7 cellular contexts compared by ENCODE assay signal in genomic region chr17:21053056-21053455, GRCh38.
ATAC-seq and TF ChIP-seq lines count a peak whose summit lies in the region.
"Not testable (repeated sequence)": the region's sequence is repeated elsewhere in the genome, so short reads cannot be mapped to it uniquely, and the experiment has no call there.

No MANE protein-coding gene starts in this region.

- not testable (repeated sequence) for H3K79me2 ChIP-seq in OCI-LY1 (ENCODE audit: insufficient read depth, low read length)

- H3K9me3 ChIP-seq in OCI-LY1 (ENCODE audit: low read length), result not testable (repeated sequence)

- peak overlapping the region; percentile 67 for H3K27ac ChIP-seq in OCI-LY1 (ENCODE audit: low read depth, low read length, poor library complexity, severe bottlenecking)

- not testable (repeated sequence) for H4K20me1 ChIP-seq in OCI-LY1 (ENCODE audit: insufficient read depth, low read length)

- ATAC-seq in GM18511 (IDR thresholded peaks at IDR 0.05; ENCODE audit: unreplicated experiment) (peak; percentile 83), GM19043 (IDR thresholded peaks at IDR 0.05; ENCODE audit: low read depth, unreplicated experiment) (peak; percentile 60), GM21447 (IDR thresholded peaks at IDR 0.05; ENCODE audit: unreplicated experiment) (peak; percentile 80), HG02642 (IDR thresholded peaks at IDR 0.05; ENCODE audit: poor library complexity, unreplicated experiment) (peak; percentile 73), HG03045 (IDR thresholded peaks at IDR 0.05; ENCODE audit: unreplicated experiment) (peak; percentile 69), HG03439 (IDR thresholded peaks at IDR 0.05; ENCODE audit: unreplicated experiment) (peak; percentile 66)

- H3K27me3 ChIP-seq in OCI-LY1 (ENCODE audit: insufficient read depth, low read length), result not testable (repeated sequence)

- H3K4me2 ChIP-seq in OCI-LY1 (ENCODE audit: low read length), result peak overlapping the region; percentile 61

- not testable (repeated sequence) for TF ChIP-seq CTCF in OCI-LY1 (IDR thresholded peaks at IDR 0.05; ENCODE audit: low read length)

- not testable (repeated sequence) for H3K9me2 ChIP-seq in OCI-LY1 (ENCODE audit: low read depth, low read length)

- H2AFZ ChIP-seq in OCI-LY1 (ENCODE audit: low read length), result not testable (repeated sequence)

- peaks cover 38% of the 10 kb centered on the region for H3K4me1 ChIP-seq in OCI-LY1 (ENCODE audit: insufficient read depth, low read length, severe bottlenecking)

- H3F3A ChIP-seq in OCI-LY1 (ENCODE audit: insufficient read depth, low read length), result not testable (repeated sequence)

- not testable (repeated sequence) for H3K4me3 ChIP-seq in OCI-LY1 (ENCODE audit: low read depth, low read length, poor library complexity, severe bottlenecking)

- not testable (repeated sequence) for H3K9ac ChIP-seq in OCI-LY1 (ENCODE audit: low read length)

- H3K36me3 ChIP-seq in OCI-LY1 (ENCODE audit: insufficient read depth, low read length), result not testable (repeated sequence)
